Comparison of ENCODE assay signal across 15 cellular contexts in genomic region chr20:25369529-25369928, GRCh38.
"Had no signal": no experiment of that assay in that cellular context is flagged by ENCODE, and none has a peak within 500 bp of the region (broad histone marks: within the 10 kb centered on the region; RNA-seq: fewer than 3 reads in every experiment).

No MANE protein-coding gene starts in this region.

- ATAC-seq: right cardiac atrium; stimulated activated naive CD8-positive, alpha-beta T cell treated with anti-CD3 and anti-CD28 coated beads, Interleukin-15, amount 100 ng/mL, for 72 hours had no signal

- H3K9me3 ChIP-seq: left ventricle myocardium inferior, suprapubic skin, upper lobe of left lung had no signal

- H3K27ac ChIP-seq: epithelial cell of prostate, left ventricle myocardium inferior, suprapubic skin, upper lobe of left lung had no signal

- H3K4me3 ChIP-seq: left ventricle myocardium inferior, suprapubic skin, upper lobe of left lung had no signal

- FAIRE-seq: kidney, small intestine had no signal

- H3K4me1 ChIP-seq: suprapubic skin, upper lobe of left lung had no signal

- H3K27me3 ChIP-seq: suprapubic skin, upper lobe of left lung had no signal

- DNase-seq: activated CD4-positive, alpha-beta memory T cell treated with anti-CD3 and anti-CD28 coated beads for 36 hours; activated CD4-positive, alpha-beta T cell treated with anti-CD3 and anti-CD28 coated beads for 4 hours; activated T-cell treated with anti-CD3 and anti-CD28 coated beads for 4 hours; foreskin melanocyte; kidney; left ventricle myocardium inferior; right cardiac atrium; small intestine; stimulated activated CD4-positive, alpha-beta T cell treated with anti-CD3 and anti-CD28 coated beads, Interleukin-4, amount 100 ng/mL, for 1 hour; stimulated activated naive CD8-positive, alpha-beta T cell treated with anti-CD3 and anti-CD28 coated beads, Interleukin-15, amount 100 ng/mL, for 72 hours; SW 1271; T-helper 2 cell; upper lobe of left lung had no signal

- H3K36me3 ChIP-seq: left ventricle myocardium inferior, suprapubic skin, upper lobe of left lung had no signal
